Comparison of ENCODE assay signal across 8 cellular contexts in the genomic region with DNA sequence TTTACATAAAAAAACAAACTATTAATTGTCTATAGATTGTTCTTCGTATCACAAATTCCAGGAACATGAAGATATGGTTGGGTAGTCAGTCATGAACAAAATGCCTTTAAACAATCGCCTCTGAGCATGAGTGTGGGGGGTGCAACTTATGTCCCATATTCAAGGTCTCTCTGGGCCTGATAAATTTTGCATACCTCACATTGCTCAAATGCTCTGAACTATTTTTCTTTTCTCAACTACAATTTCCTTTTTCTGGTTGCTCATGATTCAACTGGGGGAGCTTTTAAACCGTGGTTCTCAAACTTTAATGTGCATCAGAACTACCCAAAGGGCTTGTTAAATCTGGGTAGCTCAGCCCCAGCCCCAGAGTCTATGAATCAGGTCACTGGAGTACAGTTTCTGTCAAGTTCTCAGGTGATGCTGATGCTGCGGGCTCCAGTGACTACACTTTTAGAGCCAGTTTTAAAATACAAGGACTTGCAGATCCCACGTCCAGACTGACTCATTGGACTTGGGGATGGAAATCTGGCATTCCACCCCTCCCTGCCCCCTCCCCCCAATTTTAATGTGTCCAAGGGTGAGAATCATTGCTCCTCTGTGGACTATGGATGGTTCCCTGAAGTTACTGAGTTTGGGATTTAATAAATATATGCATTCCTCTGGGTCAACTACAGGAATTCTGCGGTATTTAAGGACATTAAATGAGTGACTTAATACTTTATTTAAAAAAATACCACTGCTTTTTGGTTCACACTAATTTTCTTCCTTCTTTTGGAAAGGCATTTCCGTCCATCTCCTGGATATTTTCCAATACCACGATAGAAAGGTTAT. TPM values are rescaled to one million over a fixed set of nuclear protein-coding genes. Genes with fewer than 3 reads are reported as not detected.
DNase-seq lines count a peak whose midpoint lies in the region; ATAC-seq lines count a peak whose summit lies in the region.
"Had no signal": no experiment of that assay in that cellular context is flagged by ENCODE, and none has a peak within 500 bp of the region (broad histone marks: within the 10 kb centered on the region; RNA-seq: fewer than 3 reads in every experiment).

No MANE protein-coding gene starts in this region.

- peaks cover 7% of the 10 kb centered on the region for H3K36me3 Mint-ChIP-seq in activated T-helper 1 cell treated with anti-CD3 and anti-CD28 coated beads, Interleukin-12 subunit alpha, Interleukin-12 subunit beta, Interleukin-2, Interleukin-4 antibody, amounts not matched to agents 30 ng/mL and 10 ng/mL and 1 ng/mL, durations not matched to agents 14 hours and 24 hours and 36 hours (ENCODE audit: low read depth)
- peaks cover 2 to 5% of the 10 kb centered on the region in 2 donors for H3K36me3 Mint-ChIP-seq in stimulated activated naive B cell treated with anti-CD40 and anti-IgM and Interleukin-4, amounts not matched to agents 10 μg/mL and 1 μg/mL and 100 μg/mL, for 72 hours

- no peaks in the 10 kb centered on the region for H3K36me3 ChIP-seq in HUES48 (ENCODE audit: control insufficient read depth, insufficient read depth, low read length)
- no peaks in the 10 kb centered on the region for H3K36me3 ChIP-seq in iPS DF 6.9 (ENCODE audit: control insufficient read depth, insufficient read depth, low read length)

- H3K4me3 Mint-ChIP-seq in activated T-helper 1 cell treated with anti-CD3 and anti-CD28 coated beads, Interleukin-12 subunit alpha, Interleukin-12 subunit beta, Interleukin-2, Interleukin-4 antibody, amounts not matched to agents 30 ng/mL and 10 ng/mL and 1 ng/mL, durations not matched to agents 14 hours and 24 hours and 36 hours, result peak overlapping the region; percentile 48
- peak overlapping the region; percentile 91 to 95 for H3K4me3 Mint-ChIP-seq in stimulated activated naive B cell treated with anti-CD40 and anti-IgM and Interleukin-4, amounts not matched to agents 10 μg/mL and 1 μg/mL and 100 μg/mL, for 72 hours

- H3K4me1 ChIP-seq in HUES48 (ENCODE audit: control insufficient read depth, insufficient read depth, low read length) (peaks cover 32% of the 10 kb centered on the region), iPS DF 6.9 (ENCODE audit: control insufficient read depth, insufficient read depth, low read length) (no peaks in the 10 kb centered on the region)

- H3K4me3 ChIP-seq in HUES48 (ENCODE audit: low read depth, low read length), result peak overlapping the region; percentile 83
- H3K4me3 ChIP-seq in iPS DF 6.9 (ENCODE audit: low read length), result peak overlapping the region; percentile 62; the same call in 1 of the 2 replicates

- no CpG with 5 or more reads among the region's 8 CpGs for WGBS in iPS DF 6.9 (ENCODE audit: insufficient coverage, insufficient read length)

- H3K27me3 ChIP-seq in HUES48 (ENCODE audit: control insufficient read depth, insufficient read depth, low read length) (no peaks in the 10 kb centered on the region), iPS DF 6.9 (ENCODE audit: control insufficient read depth, insufficient read depth, low read length) (no peaks in the 10 kb centered on the region)

- intact Hi-C loops in activated T-helper 1 cell treated with anti-CD3 and anti-CD28 coated beads, Interleukin-12 subunit alpha, Interleukin-12 subunit beta, Interleukin-2, Interleukin-4 antibody, amounts not matched to agents 30 ng/mL and 10 ng/mL and 1 ng/mL, durations not matched to agents 14 hours and 24 hours and 36 hours (cut with micrococcal nuclease), result loop anchor here (5.0 kb wide), 1 partner anchor 93 kb away; no protein-coding TSS in a partner anchor

- peaks cover 44% of the 10 kb centered on the region for H3K4me1 Mint-ChIP-seq in activated T-helper 1 cell treated with anti-CD3 and anti-CD28 coated beads, Interleukin-12 subunit alpha, Interleukin-12 subunit beta, Interleukin-2, Interleukin-4 antibody, amounts not matched to agents 30 ng/mL and 10 ng/mL and 1 ng/mL, durations not matched to agents 14 hours and 24 hours and 36 hours (ENCODE audit: low read depth)
- H3K4me1 Mint-ChIP-seq in stimulated activated naive B cell treated with anti-CD40 and anti-IgM and Interleukin-4, amounts not matched to agents 10 μg/mL and 1 μg/mL and 100 μg/mL, for 72 hours, result peaks cover 27 to 35% of the 10 kb centered on the region in 2 donors

- peak overlapping the region; percentile 92 for H3K27ac ChIP-seq in HUES48 (ENCODE audit: low read depth, low read length)
- H3K27ac ChIP-seq in iPS DF 6.9 (ENCODE audit: low read length), result no peak overlapping the region

- H3K27ac Mint-ChIP-seq in activated T-helper 1 cell treated with anti-CD3 and anti-CD28 coated beads, Interleukin-12 subunit alpha, Interleukin-12 subunit beta, Interleukin-2, Interleukin-4 antibody, amounts not matched to agents 30 ng/mL and 10 ng/mL and 1 ng/mL, durations not matched to agents 14 hours and 24 hours and 36 hours, result peak overlapping the region; percentile 64
- H3K27ac Mint-ChIP-seq in stimulated activated naive B cell treated with anti-CD40 and anti-IgM and Interleukin-4, amounts not matched to agents 10 μg/mL and 1 μg/mL and 100 μg/mL, for 72 hours, result peak overlapping the region; percentile 69

- no peak for DNase-seq in activated T-helper 1 cell treated with anti-CD3 and anti-CD28 coated beads, Interleukin-12 subunit alpha, Interleukin-12 subunit beta, Interleukin-2, Interleukin-4 antibody, amounts not matched to agents 30 ng/mL and 10 ng/mL and 1 ng/mL, durations not matched to agents 14 hours and 24 hours and 36 hours (ENCODE audit: low spot score)
- DNase-seq in iPS DF 6.9 (ENCODE audit: low read depth, low spot score), result no peak
- no peak for DNase-seq in stimulated activated naive B cell treated with anti-CD40 and anti-IgM and Interleukin-4, amounts not matched to agents 10 μg/mL and 1 μg/mL and 100 μg/mL, for 72 hours
- DNase-seq: effector CD4-positive, alpha-beta T cell had no signal

- H3K9ac ChIP-seq in HUES48 (ENCODE audit: low read depth, low read length), result no peak overlapping the region

- no peak for ATAC-seq in stimulated activated naive B cell treated with anti-CD40 and anti-IgM and Interleukin-4, amounts not matched to agents 10 μg/mL and 1 μg/mL and 100 μg/mL, for 72 hours (replicated peaks)
- no peak for ATAC-seq in HG03196 (IDR thresholded peaks at IDR 0.05; ENCODE audit: unreplicated experiment)
- no peak for ATAC-seq in GM19351 (IDR thresholded peaks at IDR 0.05; ENCODE audit: unreplicated experiment)
- no peak for ATAC-seq in HG03095 (IDR thresholded peaks at IDR 0.05; ENCODE audit: unreplicated experiment)

- no peaks in the 10 kb centered on the region for H3K9me3 ChIP-seq in HUES48 (ENCODE audit: control insufficient read depth, insufficient read depth, low read length)
- H3K9me3 ChIP-seq in iPS DF 6.9 (ENCODE audit: control insufficient read depth, insufficient read depth, low read length), result no peaks in the 10 kb centered on the region

- H3K9me3 Mint-ChIP-seq in activated T-helper 1 cell treated with anti-CD3 and anti-CD28 coated beads, Interleukin-12 subunit alpha, Interleukin-12 subunit beta, Interleukin-2, Interleukin-4 antibody, amounts not matched to agents 30 ng/mL and 10 ng/mL and 1 ng/mL, durations not matched to agents 14 hours and 24 hours and 36 hours, result no peaks in the 10 kb centered on the region
- no peaks in the 10 kb centered on the region for H3K9me3 Mint-ChIP-seq in stimulated activated naive B cell treated with anti-CD40 and anti-IgM and Interleukin-4, amounts not matched to agents 10 μg/mL and 1 μg/mL and 100 μg/mL, for 72 hours

- peaks cover 2% of the 10 kb centered on the region for H3K27me3 Mint-ChIP-seq in activated T-helper 1 cell treated with anti-CD3 and anti-CD28 coated beads, Interleukin-12 subunit alpha, Interleukin-12 subunit beta, Interleukin-2, Interleukin-4 antibody, amounts not matched to agents 30 ng/mL and 10 ng/mL and 1 ng/mL, durations not matched to agents 14 hours and 24 hours and 36 hours (ENCODE audit: insufficient read depth)
- H3K27me3 Mint-ChIP-seq in stimulated activated naive B cell treated with anti-CD40 and anti-IgM and Interleukin-4, amounts not matched to agents 10 μg/mL and 1 μg/mL and 100 μg/mL, for 72 hours, result no peaks in the 10 kb centered on the region

RNA-seq across cellular contexts. Expression of a gene that starts 1.5 kb away (rescaled TPM):
- 15.7 and 18.1 TPM in 2 replicates for total RNA-seq in activated T-helper 1 cell treated with anti-CD3 and anti-CD28 coated beads, Interleukin-12 subunit alpha, Interleukin-12 subunit beta, Interleukin-2, Interleukin-4 antibody, amounts not matched to agents 30 ng/mL and 10 ng/mL and 1 ng/mL, durations not matched to agents 14 hours and 24 hours and 36 hours
